In genomic region chr12:96194572-96194889, GRCh38 we compare ENCODE assay signal across 8 cellular contexts. TPM values are rescaled to one million over a fixed set of nuclear protein-coding genes. Genes with fewer than 3 reads are reported as not detected.
DNase-seq lines count a peak whose midpoint lies in the region; ATAC-seq lines count a peak whose summit lies in the region.

No MANE protein-coding gene starts in this region.

- H3K4me1 Mint-ChIP-seq in stimulated activated naive B cell treated with anti-CD40 and anti-IgM and Interleukin-4, amounts not matched to agents 10 μg/mL and 1 μg/mL and 100 μg/mL, for 72 hours, result peaks cover 32 to 71% of the 10 kb centered on the region in 2 donors

- H3K4me3 Mint-ChIP-seq in stimulated activated naive B cell treated with anti-CD40 and anti-IgM and Interleukin-4, amounts not matched to agents 10 μg/mL and 1 μg/mL and 100 μg/mL, for 72 hours, result peak overlapping the region; percentile 87 to 89

- intact Hi-C loops in right cardiac atrium (cut with DNase I), result no loop called here

- no peaks in the 10 kb centered on the region for H3K27me3 Mint-ChIP-seq in stimulated activated naive B cell treated with anti-CD40 and anti-IgM and Interleukin-4, amounts not matched to agents 10 μg/mL and 1 μg/mL and 100 μg/mL, for 72 hours

- peak overlapping the region; percentile 90 for H3K27ac Mint-ChIP-seq in stimulated activated naive B cell treated with anti-CD40 and anti-IgM and Interleukin-4, amounts not matched to agents 10 μg/mL and 1 μg/mL and 100 μg/mL, for 72 hours

- no peaks in the 10 kb centered on the region for H3K9me3 ChIP-seq in BLaER1
- H3K9me3 ChIP-seq in SJCRH30 (replicated peaks), result no peaks in the 10 kb centered on the region
- H3K9me3 ChIP-seq in right cardiac atrium (ENCODE audit: control insufficient read depth, low read length), result no peaks in the 10 kb centered on the region

- peak overlapping the region; percentile 88 for H3K4me3 ChIP-seq in BLaER1
- peak overlapping the region; percentile 99 for H3K4me3 ChIP-seq in SJCRH30
- H3K4me3 ChIP-seq in right cardiac atrium (ENCODE audit: low read length), result peak overlapping the region; percentile 96

- no peak for DNase-seq in SJCRH30
- no peak for DNase-seq in right cardiac atrium
- DNase-seq in stimulated activated naive B cell treated with anti-CD40 and anti-IgM and Interleukin-4, amounts not matched to agents 10 μg/mL and 1 μg/mL and 100 μg/mL, for 72 hours, result no peak
- DNase-seq in left lobe of liver (ENCODE audit: low spot score), result no peak
- DNase-seq in DMS153 treated with DMSO at 0.1 percent for 48 hours (lab: John Stamatoyannopoulos, UW; ENCODE audit: unreplicated experiment), result no peak
- DNase-seq in hypothalamus (lab: John Stamatoyannopoulos, UW), result no peak

- peaks cover 0 to 4% of the 10 kb centered on the region in 2 donors for H3K36me3 Mint-ChIP-seq in stimulated activated naive B cell treated with anti-CD40 and anti-IgM and Interleukin-4, amounts not matched to agents 10 μg/mL and 1 μg/mL and 100 μg/mL, for 72 hours

- H3K9me3 Mint-ChIP-seq in stimulated activated naive B cell treated with anti-CD40 and anti-IgM and Interleukin-4, amounts not matched to agents 10 μg/mL and 1 μg/mL and 100 μg/mL, for 72 hours, result peaks cover 0 to 2% of the 10 kb centered on the region in 2 donors

- ATAC-seq in GM21528 (IDR thresholded peaks at IDR 0.05; ENCODE audit: low FRiP score, unreplicated experiment) (peak; percentile 4), right cardiac atrium (no peak), left lobe of liver (no peak)
- ATAC-seq in stimulated activated naive B cell treated with anti-CD40 and anti-IgM and Interleukin-4, amounts not matched to agents 10 μg/mL and 1 μg/mL and 100 μg/mL, for 72 hours (replicated peaks), result peak; percentile 7 to 12

- peaks cover 82% of the 10 kb centered on the region for H3K4me1 ChIP-seq in BLaER1
- peaks cover 21% of the 10 kb centered on the region for H3K4me1 ChIP-seq in SJCRH30
- peaks cover 2% of the 10 kb centered on the region for H3K4me1 ChIP-seq in right cardiac atrium (ENCODE audit: control insufficient read depth, insufficient read depth, low read length)

- H3K27ac ChIP-seq in BLaER1 (peak overlapping the region; percentile 95), SJCRH30 (peak overlapping the region; percentile 86), right cardiac atrium (ENCODE audit: low read length) (peak overlapping the region; percentile 66)

- no peaks in the 10 kb centered on the region for H3K36me3 ChIP-seq in BLaER1
- peaks cover 11% of the 10 kb centered on the region for H3K36me3 ChIP-seq in SJCRH30

- under 1% methylated on average over 24 of the region's 24 CpGs for WGBS in right cardiac atrium

- H3K27me3 ChIP-seq in BLaER1 (no peaks in the 10 kb centered on the region), SJCRH30 (no peaks in the 10 kb centered on the region), right cardiac atrium (ENCODE audit: control insufficient read depth, insufficient read depth) (no peaks in the 10 kb centered on the region)

- peak overlapping the region; percentile 92 for H3K9ac ChIP-seq in BLaER1

- peak overlapping the region; percentile 88 for H3K4me2 ChIP-seq in BLaER1

- H4K20me1 ChIP-seq in BLaER1, result no peaks in the 10 kb centered on the region; the same call in 1 of the 2 replicates

RNA-seq across cellular contexts. Expression of gene ELK3, which starts 0.4 kb away (rescaled TPM):
- 31.8 and 34.0 TPM in 2 replicates for total RNA-seq in SJCRH30 (2014; rRNA removed; shearing (Covaris generic))
- 10 to 100 TPM; 18.1 to 34.0 (median 23.7) TPM for total RNA-seq in right cardiac atrium
- polyA plus RNA-seq in right cardiac atrium, result 11.5 TPM
- total RNA-seq in left lobe of liver, result 6.6 TPM

Comparison
In these comparisons a context has a peak if more than half of its experiments do, and no peak if none do; other contexts are left out.
1. ATAC-seq: peak in GM21528 (single experiment) and stimulated activated naive B cell treated with anti-CD40 and anti-IgM and Interleukin-4, amounts not matched to agents 10 μg/mL and 1 μg/mL and 100 μg/mL, for 72 hours (2 of 2); none in right cardiac atrium (0 of 2) and left lobe of liver (single experiment).
2. Peak in every context shown above with its lines, with median percentiles within 50 percentile points of each other: H3K27ac ChIP-seq and H3K4me3 ChIP-seq.